Comparison of ENCODE assay signal across 1 cellular context in genomic region chr15:31302778-31303433, GRCh38.
TF ChIP-seq lines count a peak whose summit lies in the region.

No MANE protein-coding gene starts in this region.

TF ChIP-seq in HepG2, 621 proteins besides CTCF, POLR2A, EP300 and RAD21 (continued from another document):
- TF ChIP-seq, protein P1, sequence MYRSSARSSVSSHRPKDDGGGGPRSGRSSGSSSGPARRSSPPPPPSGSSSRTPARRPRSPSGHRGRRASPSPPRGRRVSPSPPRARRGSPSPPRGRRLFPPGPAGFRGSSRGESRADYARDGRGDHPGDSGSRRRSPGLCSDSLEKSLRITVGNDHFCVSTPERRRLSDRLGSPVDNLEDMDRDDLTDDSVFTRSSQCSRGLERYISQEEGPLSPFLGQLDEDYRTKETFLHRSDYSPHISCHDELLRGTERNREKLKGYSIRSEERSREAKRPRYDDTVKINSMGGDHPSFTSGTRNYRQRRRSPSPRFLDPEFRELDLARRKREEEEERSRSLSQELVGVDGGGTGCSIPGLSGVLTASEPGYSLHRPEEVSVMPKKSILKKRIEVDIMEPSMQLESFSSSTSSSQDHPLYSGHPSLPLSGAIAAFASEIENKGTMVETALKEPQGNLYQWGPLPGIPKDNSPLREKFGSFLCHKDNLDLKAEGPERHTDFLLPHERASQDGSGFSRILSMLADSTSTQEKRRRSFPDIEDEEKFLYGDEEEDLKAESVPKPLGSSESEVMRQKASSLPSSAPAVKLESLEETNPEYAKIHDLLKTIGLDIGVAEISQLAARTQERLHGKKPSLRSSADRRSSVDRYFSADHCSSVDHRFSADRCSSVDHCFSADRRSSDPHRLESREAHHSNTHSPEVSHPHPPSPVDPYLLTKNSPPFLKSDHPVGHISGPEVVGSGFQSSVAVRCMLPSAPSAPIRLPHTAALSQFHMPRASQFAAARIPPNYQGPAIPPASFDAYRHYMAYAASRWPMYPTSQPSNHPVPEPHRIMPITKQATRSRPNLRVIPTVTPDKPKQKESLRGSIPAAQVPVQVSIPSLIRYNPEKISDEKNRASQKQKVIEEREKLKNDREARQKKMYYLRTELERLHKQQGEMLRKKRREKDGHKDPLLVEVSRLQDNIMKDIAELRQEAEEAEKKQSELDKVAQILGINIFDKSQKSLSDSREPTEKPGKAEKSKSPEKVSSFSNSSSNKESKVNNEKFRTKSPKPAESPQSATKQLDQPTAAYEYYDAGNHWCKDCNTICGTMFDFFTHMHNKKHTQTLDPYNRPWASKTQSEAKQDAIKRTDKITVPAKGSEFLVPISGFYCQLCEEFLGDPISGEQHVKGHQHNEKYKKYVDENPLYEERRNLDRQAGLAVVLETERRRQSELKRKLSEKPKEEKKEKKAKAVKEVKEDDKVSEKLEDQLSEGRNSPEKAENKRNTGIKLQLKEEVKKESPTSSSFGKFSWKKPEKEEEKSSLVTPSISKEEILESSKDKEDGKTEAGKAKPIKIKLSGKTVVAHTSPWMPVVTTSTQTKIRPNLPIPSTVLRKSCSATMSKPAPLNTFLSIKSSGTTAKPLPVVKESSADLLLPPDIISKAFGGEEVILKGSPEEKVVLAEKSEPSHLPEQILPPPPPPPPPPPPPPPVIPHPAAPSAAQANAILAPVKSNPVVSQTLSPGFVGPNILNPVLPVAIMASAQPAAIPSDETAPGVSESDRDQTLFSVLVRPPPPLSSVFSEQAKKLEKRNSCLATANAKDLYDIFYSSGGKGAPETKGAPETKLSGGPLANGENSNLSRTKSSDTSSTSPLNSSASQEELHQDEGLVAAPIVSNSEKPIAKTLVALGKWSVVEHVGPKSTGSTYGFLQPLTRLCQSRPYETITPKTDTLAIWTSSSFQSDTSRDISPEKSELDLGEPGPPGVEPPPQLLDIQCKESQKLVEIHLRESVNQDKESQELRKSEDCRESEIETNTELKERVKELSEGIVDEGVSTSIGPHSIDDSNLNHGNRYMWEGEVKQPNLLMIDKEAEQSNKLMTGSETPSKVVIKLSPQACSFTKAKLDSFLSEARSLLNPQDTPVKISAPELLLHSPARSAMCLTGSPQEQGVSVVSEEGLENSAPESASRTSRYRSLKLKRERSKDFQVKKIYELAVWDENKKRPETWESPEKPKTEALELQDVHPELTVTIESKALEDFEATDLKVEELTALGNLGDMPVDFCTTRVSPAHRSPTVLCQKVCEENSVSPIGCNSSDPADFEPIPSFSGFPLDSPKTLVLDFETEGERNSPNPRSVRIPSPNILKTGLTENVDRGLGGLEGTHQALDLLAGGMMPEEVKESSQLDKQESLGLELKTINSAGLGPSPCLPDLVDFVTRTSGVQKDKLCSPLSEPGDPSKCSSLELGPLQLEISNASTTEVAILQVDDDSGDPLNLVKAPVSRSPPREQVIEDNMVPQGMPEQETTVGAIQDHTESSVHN (CRISPR knock-in tag; IDR thresholded peaks at IDR 0.05) = no peak
- TF ChIP-seq PAX8 (CRISPR knock-in tag; IDR thresholded peaks at IDR 0.05; ENCODE audit: borderline replicate concordance) (no peak), KLF9 (CRISPR knock-in tag; IDR thresholded peaks at IDR 0.05; ENCODE audit: low read depth) (no peak), AGO1 (IDR thresholded peaks at IDR 0.05; ENCODE audit: low read depth, low read length, poor library complexity, severe bottlenecking) (no peak), KMT2A (CRISPR knock-in tag; IDR thresholded peaks at IDR 0.05) (no peak), RFX5 (IDR thresholded peaks at IDR 0.05; ENCODE audit: low read depth, low read length) (no peak)
- TF ChIP-seq, protein P2, sequence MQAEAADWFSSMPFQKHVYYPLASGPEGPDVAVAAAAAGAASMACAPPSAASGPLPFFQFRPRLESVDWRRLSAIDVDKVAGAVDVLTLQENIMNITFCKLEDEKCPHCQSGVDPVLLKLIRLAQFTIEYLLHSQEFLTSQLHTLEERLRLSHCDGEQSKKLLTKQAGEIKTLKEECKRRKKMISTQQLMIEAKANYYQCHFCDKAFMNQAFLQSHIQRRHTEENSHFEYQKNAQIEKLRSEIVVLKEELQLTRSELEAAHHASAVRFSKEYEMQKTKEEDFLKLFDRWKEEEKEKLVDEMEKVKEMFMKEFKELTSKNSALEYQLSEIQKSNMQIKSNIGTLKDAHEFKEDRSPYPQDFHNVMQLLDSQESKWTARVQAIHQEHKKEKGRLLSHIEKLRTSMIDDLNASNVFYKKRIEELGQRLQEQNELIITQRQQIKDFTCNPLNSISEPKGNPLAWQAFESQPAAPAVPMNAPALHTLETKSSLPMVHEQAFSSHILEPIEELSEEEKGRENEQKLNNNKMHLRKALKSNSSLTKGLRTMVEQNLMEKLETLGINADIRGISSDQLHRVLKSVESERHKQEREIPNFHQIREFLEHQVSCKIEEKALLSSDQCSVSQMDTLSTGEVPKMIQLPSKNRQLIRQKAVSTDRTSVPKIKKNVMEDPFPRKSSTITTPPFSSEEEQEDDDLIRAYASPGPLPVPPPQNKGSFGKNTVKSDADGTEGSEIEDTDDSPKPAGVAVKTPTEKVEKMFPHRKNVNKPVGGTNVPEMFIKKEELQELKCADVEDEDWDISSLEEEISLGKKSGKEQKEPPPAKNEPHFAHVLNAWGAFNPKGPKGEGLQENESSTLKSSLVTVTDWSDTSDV (CRISPR knock-in tag; IDR thresholded peaks at IDR 0.05) = no peak
TF ChIP-seq in HepG2: peak in this region for 0.
